ENCODE assay signal across 19 cellular contexts in genomic region chr2:98959759-98960507, GRCh38. TPM values are rescaled to one million over a fixed set of nuclear protein-coding genes. Genes with fewer than 3 reads are reported as not detected.
"Had no signal": no experiment of that assay in that cellular context is flagged by ENCODE, and none has a peak within 500 bp of the region (broad histone marks: within the 10 kb centered on the region; RNA-seq: fewer than 3 reads in every experiment).

No MANE protein-coding gene starts in this region.

- H3K4me3 ChIP-seq: esophagus muscularis mucosa, hepatocyte, neural progenitor cell, right atrium auricular region, tibial nerve had no signal

- DNase-seq: activated CD4-positive, alpha-beta T cell treated with anti-CD3 and anti-CD28 coated beads, Interleukin-2, amount 50 U/mL, for 48 hours; activated gamma-delta T cell treated with Interleukin-2 at 50 U/mL for 16 hours; activated T-cell treated with anti-CD3 and anti-CD28 coated beads for 4 hours; effector memory CD4-positive, alpha-beta T cell; left cardiac atrium; mesendoderm; naive thymus-derived CD4-positive, alpha-beta T cell; stimulated activated CD4-positive, alpha-beta T cell treated with anti-CD3 and anti-CD28 coated beads, Interleukin-15, amount 100 ng/mL, for 24 hours; stimulated activated CD4-positive, alpha-beta T cell treated with anti-CD3 and anti-CD28 coated beads, Interleukin-2, amount 100 ng/mL, for 48 hours had no signal

- H3K9ac ChIP-seq: neural progenitor cell had no signal

- FAIRE-seq: bronchial epithelial cell, endothelial cell of umbilical vein, urothelium cell line had no signal

- H3K27me3 ChIP-seq: esophagus muscularis mucosa, right atrium auricular region, tibial nerve had no signal

- H3K4me1 ChIP-seq: esophagus muscularis mucosa, neural progenitor cell, right atrium auricular region, tibial nerve had no signal

- H3K36me3 ChIP-seq: esophagus muscularis mucosa, neural progenitor cell, right atrium auricular region, tibial nerve had no signal

- H3K27ac ChIP-seq: esophagus muscularis mucosa, hepatocyte, neural progenitor cell, right atrium auricular region, tibial nerve had no signal

- H2AFZ ChIP-seq: hepatocyte, neural progenitor cell had no signal

- ATAC-seq: activated naive CD4-positive, alpha-beta T cell treated with anti-CD3 and anti-CD28 coated beads, Interleukin-2, amount 50 U/mL, for 72 hours; left cardiac atrium; naive thymus-derived CD4-positive, alpha-beta T cell had no signal

- H3K4me2 ChIP-seq: hepatocyte, neural progenitor cell had no signal

- H3K79me2 ChIP-seq: hepatocyte had no signal

RNA-seq across cellular contexts. Expression of gene CRACDL, which starts 23.9 kb away (rescaled TPM):
- total RNA-seq: osteoblast had no signal
